1 cellular context compared by ENCODE assay signal in genomic region chr19:39136225-39136940, GRCh38.
TF ChIP-seq lines count a peak whose summit lies in the region.

No MANE protein-coding gene starts in this region.

TF ChIP-seq in SK-N-SH, 30 proteins besides CTCF, POLR2A, EP300 and RAD21 (continued from another document):
- TF ChIP-seq TAF1 (IDR thresholded peaks at IDR 0.05; ENCODE audit: borderline replicate concordance, low read depth, low read length) (no peak), YY1 (IDR thresholded peaks at IDR 0.05; ENCODE audit: low read depth) (no peak), GATA2 (CRISPR knock-in tag; IDR thresholded peaks at IDR 0.05) (no peak), USF2 (IDR thresholded peaks at IDR 0.05; ENCODE audit: borderline replicate concordance, low read depth, low read length) (no peak), TCF12 (IDR thresholded peaks at IDR 0.05) (no peak), FOXM1 (IDR thresholded peaks at IDR 0.05; ENCODE audit: low read depth) (no peak), RFX5 (IDR thresholded peaks at IDR 0.05; ENCODE audit: low read length) (no peak)
